ENCODE assay signal across 37 cellular contexts in the genomic region with DNA sequence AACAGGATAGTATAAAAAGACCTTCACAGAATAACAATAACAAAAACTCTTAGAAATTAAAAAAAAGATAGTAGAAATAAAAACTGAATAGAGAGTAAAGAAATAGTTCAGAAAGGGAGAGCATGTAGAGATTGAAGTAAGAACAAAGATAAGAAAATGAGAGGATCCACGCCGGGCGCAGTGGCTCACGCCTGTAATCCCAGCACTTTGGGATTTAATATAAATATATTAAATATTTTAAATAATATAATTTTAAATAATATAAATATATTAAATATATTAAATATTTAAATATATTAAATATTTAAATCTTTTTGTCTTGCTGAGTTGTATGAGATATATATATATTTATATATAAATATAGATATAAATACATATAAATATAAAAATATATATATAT. TPM values are rescaled to one million over a fixed set of nuclear protein-coding genes. Genes with fewer than 3 reads are reported as not detected.
"Had no signal": no experiment of that assay in that cellular context is flagged by ENCODE, and none has a peak within 500 bp of the region (broad histone marks: within the 10 kb centered on the region; RNA-seq: fewer than 3 reads in every experiment).

No MANE protein-coding gene starts in this region.

- ATAC-seq: activated T-cell treated with anti-CD3 and anti-CD28 coated beads, Interleukin-2, amount 50 U/mL, for 4 hours; body of pancreas; Panc1 had no signal

- H3K9ac ChIP-seq: KMS-11, SK-N-SH had no signal

- DNase-seq: activated B cell treated with CpG ODN at 0.5 μM for 24 hours; activated CD4-positive, alpha-beta memory T cell treated with anti-CD3 and anti-CD28 coated beads for 36 hours; activated CD4-positive, alpha-beta T cell treated with anti-CD3 and anti-CD28 coated beads for 4 hours; activated CD4-positive, alpha-beta T cell treated with anti-CD3 and anti-CD28 coated beads, Interleukin-2, amount 50 U/mL, for 1 hour; activated CD4-positive, CD25-positive, alpha-beta regulatory T cell treated with anti-CD3 and anti-CD28 coated beads, Interleukin-2, amount 50 U/mL, for 72 hours; activated CD8-positive, alpha-beta memory T cell treated with anti-CD3 and anti-CD28 coated beads, Interleukin-2, amount 50 U/mL, for 4 hours; activated gamma-delta T cell treated with Interleukin-2 at 50 U/mL for 16 hours; activated naive CD4-positive, alpha-beta T cell treated with anti-CD3 and anti-CD28 coated beads for 36 hours; activated T-cell treated with anti-CD3 and anti-CD28 coated beads for 4 hours; activated T-cell treated with anti-CD3 and anti-CD28 coated beads, Interleukin-2, amount 50 U/mL, for 4 hours; adrenal gland; body of pancreas; MM.1S; MV-4-11; NCI-H1092; NCI-H1436 treated with DMSO at 0.1 percent for 48 hours; NCI-H1694 treated with DMSO at 0.1 percent for 48 hours; NCI-H2029; NCI-H2107; NCI-H2171; NCI-H510A; NCI-H526; NCI-H748 treated with DMSO at 0.1 percent for 48 hours; RPMI8226; SHP77 treated with DMSO at 0.1 percent for 48 hours; SK-N-SH had no signal

- H3K9me3 Mint-ChIP-seq: activated B cell treated with CpG ODN at 0.5 μM for 24 hours; activated CD4-positive, alpha-beta memory T cell treated with anti-CD3 and anti-CD28 coated beads for 36 hours; activated naive CD4-positive, alpha-beta T cell treated with anti-CD3 and anti-CD28 coated beads for 36 hours; activated naive CD4-positive, alpha-beta T cell treated with anti-CD3 and anti-CD28 coated beads, Interleukin-2, amount 50 U/mL, for 72 hours; activated T-cell treated with anti-CD3 and anti-CD28 coated beads, Interleukin-2, amount 50 U/mL, for 4 hours; activated T-helper 1 cell treated with anti-CD3 and anti-CD28 coated beads, Interleukin-12 subunit alpha, Interleukin-12 subunit beta, Interleukin-2, Interleukin-4 antibody, amounts not matched to agents 30 ng/mL and 10 ng/mL and 1 ng/mL, durations not matched to agents 14 hours and 24 hours and 36 hours; T-helper 1 cell treated with Interleukin-12 subunit alpha and Interleukin-12 subunit beta and Interleukin-4 antibody, amounts not matched to agents 30 μg/mL and 1 μg/mL, for 36 hours; T-helper 2 cell treated with Interferon-gamma antibody and Interleukin-4, amounts not matched to agents 5 μg/mL and 100 μg/mL, for 36 hours had no signal

- H3K4me3 Mint-ChIP-seq: activated B cell treated with CpG ODN at 0.5 μM for 24 hours; activated CD4-positive, alpha-beta memory T cell treated with anti-CD3 and anti-CD28 coated beads for 36 hours; activated naive CD4-positive, alpha-beta T cell treated with anti-CD3 and anti-CD28 coated beads for 36 hours; activated T-cell treated with anti-CD3 and anti-CD28 coated beads, Interleukin-2, amount 50 U/mL, for 4 hours; activated T-helper 1 cell treated with anti-CD3 and anti-CD28 coated beads, Interleukin-12 subunit alpha, Interleukin-12 subunit beta, Interleukin-2, Interleukin-4 antibody, amounts not matched to agents 30 ng/mL and 10 ng/mL and 1 ng/mL, durations not matched to agents 14 hours and 24 hours and 36 hours; T-helper 1 cell treated with Interleukin-12 subunit alpha and Interleukin-12 subunit beta and Interleukin-4 antibody, amounts not matched to agents 30 μg/mL and 1 μg/mL, for 36 hours; T-helper 2 cell treated with Interferon-gamma antibody and Interleukin-4, amounts not matched to agents 5 μg/mL and 100 μg/mL, for 36 hours had no signal

- H3K36me3 Mint-ChIP-seq: activated CD4-positive, alpha-beta memory T cell treated with anti-CD3 and anti-CD28 coated beads for 36 hours; activated naive CD4-positive, alpha-beta T cell treated with anti-CD3 and anti-CD28 coated beads, Interleukin-2, amount 50 U/mL, for 72 hours had no signal

- H3K27ac ChIP-seq: adrenal gland, body of pancreas, breast epithelium, KMS-11, SJSA1 had no signal

- H3K9me3 ChIP-seq: adrenal gland, body of pancreas, breast epithelium, SJSA1, SK-N-SH had no signal

- H3K4me1 ChIP-seq: adrenal gland, breast epithelium, SJSA1 had no signal

- H3K27me3 Mint-ChIP-seq: activated CD4-positive, alpha-beta memory T cell treated with anti-CD3 and anti-CD28 coated beads for 36 hours had no signal

- H3K4me3 ChIP-seq: adrenal gland, body of pancreas, breast epithelium, SJSA1 had no signal

- H3K4me2 ChIP-seq: KMS-11, SK-N-SH had no signal

- H3K27me3 ChIP-seq: adrenal gland, body of pancreas, breast epithelium, SJSA1 had no signal

- FAIRE-seq: astrocyte had no signal

- H3K4me1 Mint-ChIP-seq: activated B cell treated with CpG ODN at 0.5 μM for 24 hours had no signal

- H3K27ac Mint-ChIP-seq: activated B cell treated with CpG ODN at 0.5 μM for 24 hours; activated CD4-positive, alpha-beta memory T cell treated with anti-CD3 and anti-CD28 coated beads for 36 hours; activated naive CD4-positive, alpha-beta T cell treated with anti-CD3 and anti-CD28 coated beads for 36 hours; activated naive CD4-positive, alpha-beta T cell treated with anti-CD3 and anti-CD28 coated beads, Interleukin-2, amount 50 U/mL, for 72 hours; activated T-helper 1 cell treated with anti-CD3 and anti-CD28 coated beads, Interleukin-12 subunit alpha, Interleukin-12 subunit beta, Interleukin-2, Interleukin-4 antibody, amounts not matched to agents 30 ng/mL and 10 ng/mL and 1 ng/mL, durations not matched to agents 14 hours and 24 hours and 36 hours; T-helper 1 cell treated with Interleukin-12 subunit alpha and Interleukin-12 subunit beta and Interleukin-4 antibody, amounts not matched to agents 30 μg/mL and 1 μg/mL, for 36 hours; T-helper 2 cell treated with Interferon-gamma antibody and Interleukin-4, amounts not matched to agents 5 μg/mL and 100 μg/mL, for 36 hours had no signal

- H3K36me3 ChIP-seq: adrenal gland, breast epithelium, SJSA1 had no signal

RNA-seq across cellular contexts. Expression of a gene that starts 11.0 kb away (rescaled TPM):
- total RNA-seq: activated B cell treated with CpG ODN at 0.5 μM for 24 hours; activated CD4-positive, alpha-beta memory T cell treated with anti-CD3 and anti-CD28 coated beads for 36 hours; activated naive CD4-positive, alpha-beta T cell treated with anti-CD3 and anti-CD28 coated beads for 36 hours; activated naive CD4-positive, alpha-beta T cell treated with anti-CD3 and anti-CD28 coated beads, Interleukin-2, amount 50 U/mL, for 72 hours; activated T-cell treated with anti-CD3 and anti-CD28 coated beads, Interleukin-2, amount 50 U/mL, for 4 hours; activated T-helper 1 cell treated with anti-CD3 and anti-CD28 coated beads, Interleukin-12 subunit alpha, Interleukin-12 subunit beta, Interleukin-2, Interleukin-4 antibody, amounts not matched to agents 30 ng/mL and 10 ng/mL and 1 ng/mL, durations not matched to agents 14 hours and 24 hours and 36 hours; adrenal gland; astrocyte; body of pancreas; cardiac septum; LHCN-M2; SJSA1 had no signal
- polyA plus RNA-seq: SK-N-SH had no signal

RNA-seq across cellular contexts. Expression of a gene that starts 17.6 kb away (rescaled TPM):
- total RNA-seq: activated B cell treated with CpG ODN at 0.5 μM for 24 hours; activated CD4-positive, alpha-beta memory T cell treated with anti-CD3 and anti-CD28 coated beads for 36 hours; activated naive CD4-positive, alpha-beta T cell treated with anti-CD3 and anti-CD28 coated beads for 36 hours; activated naive CD4-positive, alpha-beta T cell treated with anti-CD3 and anti-CD28 coated beads, Interleukin-2, amount 50 U/mL, for 72 hours; activated T-helper 1 cell treated with anti-CD3 and anti-CD28 coated beads, Interleukin-12 subunit alpha, Interleukin-12 subunit beta, Interleukin-2, Interleukin-4 antibody, amounts not matched to agents 30 ng/mL and 10 ng/mL and 1 ng/mL, durations not matched to agents 14 hours and 24 hours and 36 hours; astrocyte; breast epithelium; cardiac septum; LHCN-M2; SJSA1 had no signal
- polyA plus RNA-seq: SK-N-SH had no signal

RNA-seq across cellular contexts. Expression of a gene that starts 20.4 kb away (rescaled TPM):
- total RNA-seq: activated B cell treated with CpG ODN at 0.5 μM for 24 hours; activated CD4-positive, alpha-beta memory T cell treated with anti-CD3 and anti-CD28 coated beads for 36 hours; activated naive CD4-positive, alpha-beta T cell treated with anti-CD3 and anti-CD28 coated beads for 36 hours; activated naive CD4-positive, alpha-beta T cell treated with anti-CD3 and anti-CD28 coated beads, Interleukin-2, amount 50 U/mL, for 72 hours; activated T-cell treated with anti-CD3 and anti-CD28 coated beads, Interleukin-2, amount 50 U/mL, for 4 hours; activated T-helper 1 cell treated with anti-CD3 and anti-CD28 coated beads, Interleukin-12 subunit alpha, Interleukin-12 subunit beta, Interleukin-2, Interleukin-4 antibody, amounts not matched to agents 30 ng/mL and 10 ng/mL and 1 ng/mL, durations not matched to agents 14 hours and 24 hours and 36 hours; astrocyte; breast epithelium; cardiac septum; LHCN-M2; SJSA1 had no signal
- polyA plus RNA-seq: adrenal gland, SK-N-SH had no signal

RNA-seq across cellular contexts. Expression of a gene that starts 25.3 kb away (rescaled TPM):
- total RNA-seq: activated naive CD4-positive, alpha-beta T cell treated with anti-CD3 and anti-CD28 coated beads for 36 hours; activated T-helper 1 cell treated with anti-CD3 and anti-CD28 coated beads, Interleukin-12 subunit alpha, Interleukin-12 subunit beta, Interleukin-2, Interleukin-4 antibody, amounts not matched to agents 30 ng/mL and 10 ng/mL and 1 ng/mL, durations not matched to agents 14 hours and 24 hours and 36 hours; LHCN-M2; SJSA1 had no signal
